In the genomic region with DNA sequence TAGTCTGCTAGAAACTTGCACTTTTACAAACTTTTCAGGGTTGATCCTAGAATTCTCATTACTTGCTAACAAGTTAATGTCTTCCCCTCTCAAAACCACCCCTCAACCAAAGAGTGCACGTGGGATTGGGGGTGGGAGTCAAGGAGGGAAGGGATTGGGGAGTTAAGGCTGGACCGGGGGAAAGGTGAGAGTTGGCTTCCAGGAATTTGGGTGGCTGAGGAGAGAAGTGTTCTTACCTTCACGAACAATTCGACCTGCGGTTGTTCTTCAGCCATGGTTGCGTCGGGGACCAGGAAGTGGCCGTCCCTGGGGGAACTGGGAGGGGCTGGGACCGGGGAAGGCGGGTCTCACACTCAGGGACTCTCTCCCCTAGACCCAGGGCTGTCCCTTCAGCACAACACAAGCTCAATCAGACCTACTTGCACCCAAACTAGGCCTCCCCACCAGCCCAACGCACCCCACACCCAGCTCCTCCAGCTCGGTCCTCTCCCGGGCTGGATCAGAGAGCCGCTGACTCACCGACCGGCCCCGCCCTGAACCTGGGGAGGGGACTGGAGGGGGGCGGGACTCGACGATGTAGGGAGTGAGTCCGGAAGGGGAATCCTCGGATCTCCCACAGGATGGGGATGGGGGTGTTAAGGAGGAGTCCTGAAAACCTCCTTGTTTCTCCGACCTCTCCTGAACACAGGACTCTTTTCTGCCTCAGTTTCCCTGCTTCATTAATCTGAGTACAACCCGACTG, we compare ENCODE assay signal across 1 cellular context.
TF ChIP-seq lines count a peak whose summit lies in the region.

A gene (minus strand): TSS at position 505 of the 742 bp plus-strand sequence. CDS start 230 bp downstream, at position 275.

TF ChIP-seq in K562, 482 proteins besides CTCF, POLR2A, EP300 and RAD21 (continued from another document and continues in another):
- TF ChIP-seq, protein P1, sequence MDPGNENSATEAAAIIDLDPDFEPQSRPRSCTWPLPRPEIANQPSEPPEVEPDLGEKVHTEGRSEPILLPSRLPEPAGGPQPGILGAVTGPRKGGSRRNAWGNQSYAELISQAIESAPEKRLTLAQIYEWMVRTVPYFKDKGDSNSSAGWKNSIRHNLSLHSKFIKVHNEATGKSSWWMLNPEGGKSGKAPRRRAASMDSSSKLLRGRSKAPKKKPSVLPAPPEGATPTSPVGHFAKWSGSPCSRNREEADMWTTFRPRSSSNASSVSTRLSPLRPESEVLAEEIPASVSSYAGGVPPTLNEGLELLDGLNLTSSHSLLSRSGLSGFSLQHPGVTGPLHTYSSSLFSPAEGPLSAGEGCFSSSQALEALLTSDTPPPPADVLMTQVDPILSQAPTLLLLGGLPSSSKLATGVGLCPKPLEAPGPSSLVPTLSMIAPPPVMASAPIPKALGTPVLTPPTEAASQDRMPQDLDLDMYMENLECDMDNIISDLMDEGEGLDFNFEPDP (CRISPR knock-in tag; IDR thresholded peaks at IDR 0.05): peak; percentile 81
- peak; percentile 28; the same call in 1 of the 2 replicates for TF ChIP-seq SMAD4 (CRISPR knock-in tag; conservative IDR thresholded peaks at IDR 0.05)
- TF ChIP-seq C11orf30 (IDR thresholded peaks at IDR 0.05; ENCODE audit: low read depth): no peak
- peak; percentile 32; the same call in 1 of the 2 replicates for TF ChIP-seq ZNF121 (CRISPR knock-in tag; conservative IDR thresholded peaks at IDR 0.05)
- peak; percentile 97 for TF ChIP-seq OTX1 (CRISPR knock-in tag; IDR thresholded peaks at IDR 0.05)
- peak; percentile 91 for TF ChIP-seq JUNB (CRISPR knock-in tag; conservative IDR thresholded peaks at IDR 0.05)
- peak; percentile 87 for TF ChIP-seq PHF8 (IDR thresholded peaks at IDR 0.05; ENCODE audit: borderline replicate concordance, low read length)
- peak; percentile 48 for TF ChIP-seq CXXC5 (CRISPR knock-in tag; IDR thresholded peaks at IDR 0.05)
- no peak for TF ChIP-seq ADNP (tag; IDR thresholded peaks at IDR 0.05)
- no peak for TF ChIP-seq NELFE (IDR thresholded peaks at IDR 0.05; ENCODE audit: insufficient read depth, insufficient read length)
- TF ChIP-seq, protein P2, sequence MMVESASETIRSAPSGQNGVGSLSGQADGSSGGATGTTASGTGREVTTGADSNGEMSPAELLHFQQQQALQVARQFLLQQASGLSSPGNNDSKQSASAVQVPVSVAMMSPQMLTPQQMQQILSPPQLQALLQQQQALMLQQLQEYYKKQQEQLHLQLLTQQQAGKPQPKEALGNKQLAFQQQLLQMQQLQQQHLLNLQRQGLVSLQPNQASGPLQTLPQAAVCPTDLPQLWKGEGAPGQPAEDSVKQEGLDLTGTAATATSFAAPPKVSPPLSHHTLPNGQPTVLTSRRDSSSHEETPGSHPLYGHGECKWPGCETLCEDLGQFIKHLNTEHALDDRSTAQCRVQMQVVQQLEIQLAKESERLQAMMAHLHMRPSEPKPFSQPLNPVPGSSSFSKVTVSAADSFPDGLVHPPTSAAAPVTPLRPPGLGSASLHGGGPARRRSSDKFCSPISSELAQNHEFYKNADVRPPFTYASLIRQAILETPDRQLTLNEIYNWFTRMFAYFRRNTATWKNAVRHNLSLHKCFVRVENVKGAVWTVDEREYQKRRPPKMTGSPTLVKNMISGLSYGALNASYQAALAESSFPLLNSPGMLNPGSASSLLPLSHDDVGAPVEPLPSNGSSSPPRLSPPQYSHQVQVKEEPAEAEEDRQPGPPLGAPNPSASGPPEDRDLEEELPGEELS (CRISPR knock-in tag; IDR thresholded peaks at IDR 0.05; ENCODE audit: borderline replicate concordance): peak; percentile 72; the same call in 1 of the 2 replicates
- TF ChIP-seq, protein P3, sequence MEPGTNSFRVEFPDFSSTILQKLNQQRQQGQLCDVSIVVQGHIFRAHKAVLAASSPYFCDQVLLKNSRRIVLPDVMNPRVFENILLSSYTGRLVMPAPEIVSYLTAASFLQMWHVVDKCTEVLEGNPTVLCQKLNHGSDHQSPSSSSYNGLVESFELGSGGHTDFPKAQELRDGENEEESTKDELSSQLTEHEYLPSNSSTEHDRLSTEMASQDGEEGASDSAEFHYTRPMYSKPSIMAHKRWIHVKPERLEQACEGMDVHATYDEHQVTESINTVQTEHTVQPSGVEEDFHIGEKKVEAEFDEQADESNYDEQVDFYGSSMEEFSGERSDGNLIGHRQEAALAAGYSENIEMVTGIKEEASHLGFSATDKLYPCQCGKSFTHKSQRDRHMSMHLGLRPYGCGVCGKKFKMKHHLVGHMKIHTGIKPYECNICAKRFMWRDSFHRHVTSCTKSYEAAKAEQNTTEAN (CRISPR knock-in tag; IDR thresholded peaks at IDR 0.05): peak; percentile 94; the same call in 1 of the 2 replicates
- TF ChIP-seq, protein P4, sequence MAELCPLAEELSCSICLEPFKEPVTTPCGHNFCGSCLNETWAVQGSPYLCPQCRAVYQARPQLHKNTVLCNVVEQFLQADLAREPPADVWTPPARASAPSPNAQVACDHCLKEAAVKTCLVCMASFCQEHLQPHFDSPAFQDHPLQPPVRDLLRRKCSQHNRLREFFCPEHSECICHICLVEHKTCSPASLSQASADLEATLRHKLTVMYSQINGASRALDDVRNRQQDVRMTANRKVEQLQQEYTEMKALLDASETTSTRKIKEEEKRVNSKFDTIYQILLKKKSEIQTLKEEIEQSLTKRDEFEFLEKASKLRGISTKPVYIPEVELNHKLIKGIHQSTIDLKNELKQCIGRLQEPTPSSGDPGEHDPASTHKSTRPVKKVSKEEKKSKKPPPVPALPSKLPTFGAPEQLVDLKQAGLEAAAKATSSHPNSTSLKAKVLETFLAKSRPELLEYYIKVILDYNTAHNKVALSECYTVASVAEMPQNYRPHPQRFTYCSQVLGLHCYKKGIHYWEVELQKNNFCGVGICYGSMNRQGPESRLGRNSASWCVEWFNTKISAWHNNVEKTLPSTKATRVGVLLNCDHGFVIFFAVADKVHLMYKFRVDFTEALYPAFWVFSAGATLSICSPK (IDR thresholded peaks at IDR 0.05; ENCODE audit: borderline replicate concordance): no peak
- TF ChIP-seq, protein P5, sequence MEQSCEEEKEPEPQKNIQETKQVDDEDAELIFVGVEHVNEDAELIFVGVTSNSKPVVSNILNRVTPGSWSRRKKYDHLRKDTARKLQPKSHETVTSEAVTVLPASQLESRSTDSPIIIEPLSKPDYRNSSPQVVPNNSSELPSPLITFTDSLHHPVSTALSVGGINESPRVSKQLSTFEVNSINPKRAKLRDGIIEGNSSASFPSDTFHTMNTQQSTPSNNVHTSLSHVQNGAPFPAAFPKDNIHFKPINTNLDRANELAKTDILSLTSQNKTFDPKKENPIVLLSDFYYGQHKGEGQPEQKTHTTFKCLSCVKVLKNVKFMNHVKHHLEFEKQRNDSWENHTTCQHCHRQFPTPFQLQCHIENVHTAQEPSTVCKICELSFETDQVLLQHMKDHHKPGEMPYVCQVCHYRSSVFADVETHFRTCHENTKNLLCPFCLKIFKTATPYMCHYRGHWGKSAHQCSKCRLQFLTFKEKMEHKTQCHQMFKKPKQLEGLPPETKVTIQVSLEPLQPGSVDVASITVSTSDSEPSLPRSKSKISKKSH (CRISPR knock-in tag; IDR thresholded peaks at IDR 0.05): no peak
- peak; percentile 95 for TF ChIP-seq SMAD1 (IDR thresholded peaks at IDR 0.05; ENCODE audit: low read depth, low read length, partially characterized antibody)
- peak; percentile 53; the same call in 1 of the 2 replicates for TF ChIP-seq PHB2 (IDR thresholded peaks at IDR 0.05; ENCODE audit: low read depth)
- TF ChIP-seq FOXK2 (conservative IDR thresholded peaks at IDR 0.05 in 1 of 2, IDR thresholded peaks at IDR 0.05 in 1 of 2; ENCODE audit: low read depth in 2 of 2): no peak
- no peak for TF ChIP-seq ZSCAN29 (IDR thresholded peaks at IDR 0.05)
- TF ChIP-seq ZNF79 (CRISPR knock-in tag; IDR thresholded peaks at IDR 0.05; ENCODE audit: low read depth): peak; percentile 62; the same call in 1 of the 2 replicates
- peak; percentile 32 for TF ChIP-seq TEAD4 (IDR thresholded peaks at IDR 0.05; ENCODE audit: low read length)
- TF ChIP-seq TEAD4 (CRISPR knock-in tag; IDR thresholded peaks at IDR 0.05; ENCODE audit: borderline replicate concordance): no peak
- TF ChIP-seq SETDB1 (IDR thresholded peaks at IDR 0.05; ENCODE audit: low read length): no peak
- peak; percentile 85 for TF ChIP-seq NR2C2 (CRISPR knock-in tag; IDR thresholded peaks at IDR 0.05)
- TF ChIP-seq NR2C2 (tag; IDR thresholded peaks at IDR 0.05): no peak
- TF ChIP-seq TAF1 (IDR thresholded peaks at IDR 0.05; ENCODE audit: control insufficient read depth, extremely low read depth, insufficient read depth, low read length, severe bottlenecking): no peak
- peak; percentile 96 for TF ChIP-seq POLR2AphosphoS2 (IDR thresholded peaks at IDR 0.05; ENCODE audit: low read length)
- TF ChIP-seq KAT8 (IDR thresholded peaks at IDR 0.05; ENCODE audit: low read depth): no peak
- TF ChIP-seq MAFG (tag; conservative IDR thresholded peaks at IDR 0.05): peak; percentile 78
- TF ChIP-seq, protein P6, sequence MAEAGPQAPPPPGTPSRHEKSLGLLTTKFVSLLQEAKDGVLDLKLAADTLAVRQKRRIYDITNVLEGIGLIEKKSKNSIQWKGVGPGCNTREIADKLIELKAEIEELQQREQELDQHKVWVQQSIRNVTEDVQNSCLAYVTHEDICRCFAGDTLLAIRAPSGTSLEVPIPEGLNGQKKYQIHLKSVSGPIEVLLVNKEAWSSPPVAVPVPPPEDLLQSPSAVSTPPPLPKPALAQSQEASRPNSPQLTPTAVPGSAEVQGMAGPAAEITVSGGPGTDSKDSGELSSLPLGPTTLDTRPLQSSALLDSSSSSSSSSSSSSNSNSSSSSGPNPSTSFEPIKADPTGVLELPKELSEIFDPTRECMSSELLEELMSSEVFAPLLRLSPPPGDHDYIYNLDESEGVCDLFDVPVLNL (CRISPR knock-in tag; IDR thresholded peaks at IDR 0.05; ENCODE audit: low read depth): peak; percentile 83
- no peak for TF ChIP-seq ZBTB8A (IDR thresholded peaks at IDR 0.05; ENCODE audit: partially characterized antibody)
- TF ChIP-seq TSC22D4 (tag; IDR thresholded peaks at IDR 0.05): no peak
- TF ChIP-seq PCBP2 (IDR thresholded peaks at IDR 0.05; ENCODE audit: low read depth, low read length, poor library complexity, severe bottlenecking): no peak
- peak; percentile 97 for TF ChIP-seq CHD1 (IDR thresholded peaks at IDR 0.05; ENCODE audit: low read length)
- TF ChIP-seq, protein P7, sequence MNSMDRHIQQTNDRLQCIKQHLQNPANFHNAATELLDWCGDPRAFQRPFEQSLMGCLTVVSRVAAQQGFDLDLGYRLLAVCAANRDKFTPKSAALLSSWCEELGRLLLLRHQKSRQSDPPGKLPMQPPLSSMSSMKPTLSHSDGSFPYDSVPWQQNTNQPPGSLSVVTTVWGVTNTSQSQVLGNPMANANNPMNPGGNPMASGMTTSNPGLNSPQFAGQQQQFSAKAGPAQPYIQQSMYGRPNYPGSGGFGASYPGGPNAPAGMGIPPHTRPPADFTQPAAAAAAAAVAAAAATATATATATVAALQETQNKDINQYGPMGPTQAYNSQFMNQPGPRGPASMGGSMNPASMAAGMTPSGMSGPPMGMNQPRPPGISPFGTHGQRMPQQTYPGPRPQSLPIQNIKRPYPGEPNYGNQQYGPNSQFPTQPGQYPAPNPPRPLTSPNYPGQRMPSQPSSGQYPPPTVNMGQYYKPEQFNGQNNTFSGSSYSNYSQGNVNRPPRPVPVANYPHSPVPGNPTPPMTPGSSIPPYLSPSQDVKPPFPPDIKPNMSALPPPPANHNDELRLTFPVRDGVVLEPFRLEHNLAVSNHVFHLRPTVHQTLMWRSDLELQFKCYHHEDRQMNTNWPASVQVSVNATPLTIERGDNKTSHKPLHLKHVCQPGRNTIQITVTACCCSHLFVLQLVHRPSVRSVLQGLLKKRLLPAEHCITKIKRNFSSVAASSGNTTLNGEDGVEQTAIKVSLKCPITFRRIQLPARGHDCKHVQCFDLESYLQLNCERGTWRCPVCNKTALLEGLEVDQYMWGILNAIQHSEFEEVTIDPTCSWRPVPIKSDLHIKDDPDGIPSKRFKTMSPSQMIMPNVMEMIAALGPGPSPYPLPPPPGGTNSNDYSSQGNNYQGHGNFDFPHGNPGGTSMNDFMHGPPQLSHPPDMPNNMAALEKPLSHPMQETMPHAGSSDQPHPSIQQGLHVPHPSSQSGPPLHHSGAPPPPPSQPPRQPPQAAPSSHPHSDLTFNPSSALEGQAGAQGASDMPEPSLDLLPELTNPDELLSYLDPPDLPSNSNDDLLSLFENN (IDR thresholded peaks at IDR 0.05; ENCODE audit: low read depth in 2 of 2, low read length in 2 of 2): peak in 1 of 2 experiments; percentile 80; a peak in 2 of 4 replicates
- TF ChIP-seq, protein P8, sequence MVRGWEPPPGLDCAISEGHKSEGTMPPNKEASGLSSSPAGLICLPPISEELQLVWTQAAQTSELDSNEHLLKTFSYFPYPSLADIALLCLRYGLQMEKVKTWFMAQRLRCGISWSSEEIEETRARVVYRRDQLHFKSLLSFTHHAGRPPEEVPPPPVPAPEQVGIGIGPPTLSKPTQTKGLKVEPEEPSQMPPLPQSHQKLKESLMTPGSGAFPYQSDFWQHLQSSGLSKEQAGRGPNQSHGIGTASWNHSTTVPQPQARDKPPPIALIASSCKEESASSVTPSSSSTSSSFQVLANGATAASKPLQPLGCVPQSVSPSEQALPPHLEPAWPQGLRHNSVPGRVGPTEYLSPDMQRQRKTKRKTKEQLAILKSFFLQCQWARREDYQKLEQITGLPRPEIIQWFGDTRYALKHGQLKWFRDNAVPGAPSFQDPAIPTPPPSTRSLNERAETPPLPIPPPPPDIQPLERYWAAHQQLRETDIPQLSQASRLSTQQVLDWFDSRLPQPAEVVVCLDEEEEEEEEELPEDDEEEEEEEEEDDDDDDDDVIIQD (CRISPR knock-in tag; IDR thresholded peaks at IDR 0.05): no peak
- peak in 1 of 3 experiments; percentile 75 for TF ChIP-seq YY1 (IDR thresholded peaks at IDR 0.05; ENCODE audit: borderline replicate concordance in 1 of 3, control insufficient read depth in 1 of 3, extremely low read depth in 1 of 3, insufficient read depth in 3 of 3, insufficient read length in 1 of 3, insufficient replicate concordance in 2 of 3, low read depth in 1 of 3, low read length in 2 of 3)
